Comparison of ENCODE assay signal across 1 cellular context in the genomic region with DNA sequence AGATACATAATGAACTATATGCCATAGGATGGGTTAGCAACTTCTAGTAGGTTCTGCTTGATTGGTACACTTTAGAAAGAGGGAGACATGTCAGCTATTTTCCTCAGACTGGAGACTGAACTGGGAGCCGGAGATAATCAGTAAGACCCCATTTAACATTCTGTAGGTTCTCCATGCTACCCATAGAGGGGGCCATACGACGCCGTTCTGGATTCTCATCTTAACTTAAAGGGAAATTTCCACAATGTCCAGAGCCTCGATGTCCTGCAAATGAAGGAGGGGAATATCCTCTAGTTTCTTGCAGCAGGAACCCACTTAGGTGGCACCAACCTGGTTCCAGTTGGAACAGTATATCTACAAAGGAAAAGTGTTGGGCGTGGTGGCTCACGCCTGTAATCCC.
TF ChIP-seq lines count a peak whose summit lies in the region.

No MANE protein-coding gene starts in this region.

TF ChIP-seq in GM12878, 131 proteins besides CTCF, POLR2A, EP300 and RAD21:
- TF ChIP-seq TARDBP (IDR thresholded peaks at IDR 0.05; ENCODE audit: borderline replicate concordance) (no peak), PBX3 (IDR thresholded peaks at IDR 0.05; ENCODE audit: insufficient replicate concordance, low read depth, low read length) (no peak), IRF5 (IDR thresholded peaks at IDR 0.05; ENCODE audit: borderline replicate concordance) (no peak), POLR2AphosphoS2 (IDR thresholded peaks at IDR 0.05; ENCODE audit: low read depth, low read length) (no peak), PML (IDR thresholded peaks at IDR 0.05; ENCODE audit: low read length) (no peak), TBL1XR1 (IDR thresholded peaks at IDR 0.05; ENCODE audit: low read depth, low read length) (no peak), SMARCA5 (IDR thresholded peaks at IDR 0.05) (no peak), WRNIP1 (IDR thresholded peaks at IDR 0.05; ENCODE audit: borderline replicate concordance, low read depth, low read length) (no peak), EZH2 (IDR thresholded peaks at IDR 0.05; ENCODE audit: borderline replicate concordance, control insufficient read depth, low read depth, low read length) (no peak), SP1 (IDR thresholded peaks at IDR 0.05; ENCODE audit: low read depth, low read length) (no peak), TCF3 (IDR thresholded peaks at IDR 0.05; ENCODE audit: borderline replicate concordance, insufficient read depth, low read depth, low read length) (no peak), ZSCAN29 (IDR thresholded peaks at IDR 0.05) (no peak), ATF2 (IDR thresholded peaks at IDR 0.05; ENCODE audit: low read length) (no peak)
- TF ChIP-seq, protein P1, sequence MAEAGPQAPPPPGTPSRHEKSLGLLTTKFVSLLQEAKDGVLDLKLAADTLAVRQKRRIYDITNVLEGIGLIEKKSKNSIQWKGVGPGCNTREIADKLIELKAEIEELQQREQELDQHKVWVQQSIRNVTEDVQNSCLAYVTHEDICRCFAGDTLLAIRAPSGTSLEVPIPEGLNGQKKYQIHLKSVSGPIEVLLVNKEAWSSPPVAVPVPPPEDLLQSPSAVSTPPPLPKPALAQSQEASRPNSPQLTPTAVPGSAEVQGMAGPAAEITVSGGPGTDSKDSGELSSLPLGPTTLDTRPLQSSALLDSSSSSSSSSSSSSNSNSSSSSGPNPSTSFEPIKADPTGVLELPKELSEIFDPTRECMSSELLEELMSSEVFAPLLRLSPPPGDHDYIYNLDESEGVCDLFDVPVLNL (IDR thresholded peaks at IDR 0.05; ENCODE audit: low read depth, low read length), result no peak
